ENCODE assay signal across 9 cellular contexts in the genomic region with DNA sequence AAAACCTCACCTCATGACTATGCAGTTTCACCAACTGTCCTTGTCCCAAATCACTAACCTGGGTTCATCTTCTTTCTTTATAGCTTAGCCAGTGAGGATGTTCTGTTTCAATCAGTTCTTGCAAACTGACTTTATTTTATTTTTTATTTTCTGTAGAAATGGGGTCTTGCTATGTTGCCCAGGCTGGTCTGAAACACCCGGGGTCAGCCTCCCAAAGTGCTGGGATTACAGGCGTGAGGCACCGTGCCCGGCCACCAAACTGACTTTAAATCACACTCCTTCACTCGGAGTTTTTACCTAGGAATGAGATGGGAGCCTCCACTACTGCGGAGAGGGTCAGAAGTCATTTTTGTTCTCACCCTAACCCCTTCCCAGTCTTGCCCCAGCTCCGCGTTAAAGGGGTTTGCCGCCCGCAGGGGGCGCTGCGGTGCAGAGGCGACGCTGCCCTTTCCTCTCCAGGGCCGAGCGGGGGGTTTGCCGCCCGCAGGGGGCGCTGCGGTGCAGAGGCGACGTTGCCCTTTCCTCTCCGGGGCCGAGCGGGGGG. TPM values are rescaled to one million over a fixed set of nuclear protein-coding genes. Genes with fewer than 3 reads are reported as not detected.
DNase-seq lines count a peak whose midpoint lies in the region; ATAC-seq and TF ChIP-seq lines count a peak whose summit lies in the region.
"Had no signal": no experiment of that assay in that cellular context is flagged by ENCODE, and none has a peak within 500 bp of the region (broad histone marks: within the 10 kb centered on the region; RNA-seq: fewer than 3 reads in every experiment).

No MANE protein-coding gene starts in this region.

- BruUV-seq in Calu3 (replicated peaks; lab: Mats Ljungman, UMichigan) = no TSS peak

- H3K36me3 ChIP-seq in CD8-positive, alpha-beta T cell (ENCODE audit: insufficient read depth, low read length) = no peaks in the 10 kb centered on the region
- H3K36me3 ChIP-seq in OCI-LY3 (replicated peaks; ENCODE audit: low read depth, low read length) = no peaks in the 10 kb centered on the region
- H3K36me3 ChIP-seq in thyroid gland = no peaks in the 10 kb centered on the region

- no peak for TF ChIP-seq CTCF in CD8-positive, alpha-beta T cell (IDR thresholded peaks at IDR 0.05)
- TF ChIP-seq CTCF in OCI-LY3 (IDR thresholded peaks at IDR 0.05; ENCODE audit: low read depth, low read length) = no peak
- no peak for TF ChIP-seq CTCF in Calu3 (IDR thresholded peaks at IDR 0.05; ENCODE audit: unreplicated experiment)
- TF ChIP-seq CTCF in thyroid gland (IDR thresholded peaks at IDR 0.05) = peak in 1 of 6 experiments; percentile 30

- no peaks in the 10 kb centered on the region for H3K27me3 ChIP-seq in CD8-positive, alpha-beta T cell (ENCODE audit: insufficient read depth, low read length)
- no peaks in the 10 kb centered on the region for H3K27me3 ChIP-seq in OCI-LY3 (ENCODE audit: low read depth, low read length)
- H3K27me3 ChIP-seq in thyroid gland = no peaks in the 10 kb centered on the region

- H3K4me2 ChIP-seq in OCI-LY3 (ENCODE audit: low read length) = peak overlapping the region; percentile 36

- H3K9me3 ChIP-seq in CD8-positive, alpha-beta T cell (ENCODE audit: low read length) = no peaks in the 10 kb centered on the region
- H3K9me3 ChIP-seq in OCI-LY3 (ENCODE audit: insufficient read depth, low read length) (no peaks in the 10 kb centered on the region), thyroid gland (no peaks in the 10 kb centered on the region)

- intact Hi-C loops in CD8-positive, alpha-beta T cell (cut with DNase I, micrococcal nuclease) = loop anchor here in 1 of 2 experiments (10.0 kb wide), 1 partner anchor 1142 kb away; the partner anchor contains the start of gene FBXL14
- intact Hi-C loops in Calu3 (cut with micrococcal nuclease; ENCODE audit: unreplicated experiment) (no loop called here), thyroid gland (cut with DNase I) (no loop called here)

- no peaks in the 10 kb centered on the region for H3K9me3 Mint-ChIP-seq in CD8-positive, alpha-beta T cell
- no peaks in the 10 kb centered on the region for H3K9me3 Mint-ChIP-seq in Calu3 (ENCODE audit: low read depth, unreplicated experiment)

- H3K9ac ChIP-seq in OCI-LY3 (ENCODE audit: low read length) = no peak overlapping the region

- POLR2A ChIA-PET in CD8-positive, alpha-beta T cell (lab: Charles Lee) = interaction anchor here (1.1 kb wide), 1 partner anchor 94 kb away, joined by 3 read pairs; no protein-coding TSS in a partner anchor

- TF ChIP-seq POLR2A in thyroid gland (IDR thresholded peaks at IDR 0.05) = no peak

- ATAC-seq in CD8-positive, alpha-beta T cell = no peak
- ATAC-seq in GM21381 (IDR thresholded peaks at IDR 0.05; ENCODE audit: unreplicated experiment) (no peak), HG02588 (IDR thresholded peaks at IDR 0.05; ENCODE audit: unreplicated experiment) (no peak)

- peak in 5 of 7 experiments; percentile 17 to 72 (median 62) for DNase-seq in CD8-positive, alpha-beta T cell
- peak; percentile 50 for DNase-seq in activated gamma-delta T cell (lab: John Stamatoyannopoulos, UW)
- DNase-seq in stimulated activated CD4-positive, alpha-beta T cell treated with anti-CD3 and anti-CD28 coated beads, Interleukin-12 subunit alpha, Interleukin-12 subunit beta, amount 100 ng/mL, for 4 hours = peak; percentile 37
- no peak for DNase-seq in Calu3
- no peak for DNase-seq in thyroid gland

- H3K27me3 Mint-ChIP-seq in CD8-positive, alpha-beta T cell (ENCODE audit: low read depth) = peaks cover 15% of the 10 kb centered on the region
- peaks cover 39% of the 10 kb centered on the region for H3K27me3 Mint-ChIP-seq in Calu3 (ENCODE audit: unreplicated experiment)

- H3K27ac Mint-ChIP-seq in CD8-positive, alpha-beta T cell = no peak overlapping the region
- H3K27ac Mint-ChIP-seq in Calu3 (ENCODE audit: unreplicated experiment) = no peak overlapping the region

- CTCF ChIA-PET in CD8-positive, alpha-beta T cell (lab: Charles Lee) = interaction anchor here (0.6 to 8.6 kb wide), 11 partner anchors 9 to 117 kb away, joined by 3 to 93 read pairs (median 3); no protein-coding TSS in a partner anchor
- CTCF ChIA-PET in Calu3 (lab: Charles Lee) = interaction anchor here (0.7 to 1.6 kb wide), 3 partner anchors 11 to 96 kb away, joined by 5 to 7 read pairs (median 5); no protein-coding TSS in a partner anchor

- H3K4me3 ChIP-seq in CD8-positive, alpha-beta T cell (ENCODE audit: low read depth, low read length) = no peak overlapping the region
- H3K4me3 ChIP-seq in OCI-LY3 (ENCODE audit: low read length) (0 out of 2 replicates have a peak overlapping the region, but pooled peaks have one; percentile 19), thyroid gland (replicated peaks in 1 of 3) (no peak overlapping the region)
- H3K4me3 ChIP-seq: skin epidermis had no signal

- H3K79me2 ChIP-seq in OCI-LY3 (ENCODE audit: low read length) = no peaks in the 10 kb centered on the region

- WGBS in thyroid gland, 2 donors = 62 to 81% methylated on average over 8 to 14 of the region's 25 CpGs

- H4K20me1 ChIP-seq in OCI-LY3 (ENCODE audit: insufficient read depth, low read length) = no peaks in the 10 kb centered on the region

- peaks cover 2% of the 10 kb centered on the region for H3K4me1 Mint-ChIP-seq in CD8-positive, alpha-beta T cell (ENCODE audit: low read depth)
- no peaks in the 10 kb centered on the region for H3K4me1 Mint-ChIP-seq in Calu3 (ENCODE audit: low read depth, unreplicated experiment)

- no peaks in the 10 kb centered on the region for H3K4me1 ChIP-seq in CD8-positive, alpha-beta T cell (ENCODE audit: insufficient read depth, low read length)
- H3K4me1 ChIP-seq in OCI-LY3 (ENCODE audit: low read length) (peaks cover 7% of the 10 kb centered on the region; the same call in 1 of the 2 replicates), thyroid gland (no peaks in the 10 kb centered on the region)

- no peak overlapping the region for H3K4me3 Mint-ChIP-seq in CD8-positive, alpha-beta T cell
- no peak overlapping the region for H3K4me3 Mint-ChIP-seq in Calu3 (ENCODE audit: low read depth, unreplicated experiment)

- no peak overlapping the region for H3K27ac ChIP-seq in CD8-positive, alpha-beta T cell (ENCODE audit: low read depth, low read length)
- H3K27ac ChIP-seq in OCI-LY3 (ENCODE audit: low read length) (no peak overlapping the region), thyroid gland (no peak overlapping the region)
- H3K27ac ChIP-seq: skin epidermis had no signal

- H3K36me3 Mint-ChIP-seq in CD8-positive, alpha-beta T cell = no peaks in the 10 kb centered on the region
- H3K36me3 Mint-ChIP-seq in Calu3 (ENCODE audit: insufficient read depth, unreplicated experiment) = peaks cover 5% of the 10 kb centered on the region

- no peak overlapping the region for H2AFZ ChIP-seq in OCI-LY3 (ENCODE audit: low read depth, low read length)

RNA-seq across cellular contexts. Expression of gene B4GALNT3, which starts 7.0 kb away (rescaled TPM):
- 1 to 10 TPM; 1.1 to 1.2 TPM for total RNA-seq in CD8-positive, alpha-beta T cell
- total RNA-seq in Calu3 (2022) (15.9 and 19.3 TPM in 2 replicates), thyroid gland (1 to 10 TPM; 3.9 to 6.6 (median 5.6) TPM)

RNA-seq across cellular contexts. Expression of gene CCDC77, which starts 51.3 kb away (rescaled TPM):
- total RNA-seq in CD8-positive, alpha-beta T cell = 1 to 10 TPM; 2.8 to 5.2 TPM
- 12.5 and 16.8 TPM in 2 replicates for total RNA-seq in Calu3 (2022)
- 10 to 100 TPM; 10.2 to 20.3 (median 12.3) TPM for total RNA-seq in thyroid gland

Comparison
In these comparisons a context has a peak if more than half of its experiments do, and no peak if none do; other contexts are left out.
1. DNase-seq: peak in CD8-positive, alpha-beta T cell (5 of 7), activated gamma-delta T cell (single experiment) and stimulated activated CD4-positive, alpha-beta T cell treated with anti-CD3 and anti-CD28 coated beads, Interleukin-12 subunit alpha, Interleukin-12 subunit beta, amount 100 ng/mL, for 4 hours (single experiment); none in Calu3 (single experiment) and thyroid gland (0 of 2).